Comparison of ENCODE assay signal across 1 cellular context in genomic region chr10:79181680-79182079, GRCh38.
TF ChIP-seq lines count a peak whose summit lies in the region.

No MANE protein-coding gene starts in this region.

TF ChIP-seq in K562, 482 proteins besides CTCF, POLR2A, EP300 and RAD21 (continued from another document):
- TF ChIP-seq ZBTB26 (CRISPR knock-in tag; IDR thresholded peaks at IDR 0.05) (0 out of 2 replicates have a peak, but pooled peaks have one; percentile 39), NCOA1 (IDR thresholded peaks at IDR 0.05; ENCODE audit: low read depth) (no peak), POLR2G (IDR thresholded peaks at IDR 0.05; ENCODE audit: low read depth, low read length) (peak; percentile 47), PTTG1 (tag; IDR thresholded peaks at IDR 0.05; ENCODE audit: low read depth) (no peak), ZFP1 (CRISPR knock-in tag; IDR thresholded peaks at IDR 0.05) (no peak), CXXC5 (CRISPR knock-in tag; IDR thresholded peaks at IDR 0.05) (peak; percentile 11; the same call in 1 of the 2 replicates), CHD7 (IDR thresholded peaks at IDR 0.05; ENCODE audit: low read depth, low read length) (no peak), TAF1 (IDR thresholded peaks at IDR 0.05; ENCODE audit: control insufficient read depth, extremely low read depth, insufficient read depth, low read length, severe bottlenecking) (no peak), ZNF282 (CRISPR knock-in tag; IDR thresholded peaks at IDR 0.05) (no peak), SPI1 (IDR thresholded peaks at IDR 0.05; ENCODE audit: borderline replicate concordance, low read depth, low read length) (no peak), PBX2 (CRISPR knock-in tag; IDR thresholded peaks at IDR 0.05; ENCODE audit: low read depth) (no peak), PBX2 (tag; conservative IDR thresholded peaks at IDR 0.05; ENCODE audit: low read depth) (no peak), HMGXB4 (CRISPR knock-in tag; IDR thresholded peaks at IDR 0.05) (no peak), JUNB (CRISPR knock-in tag; conservative IDR thresholded peaks at IDR 0.05) (0 out of 2 replicates have a peak, but pooled peaks have one; percentile 11), TBP (optimal IDR thresholded peaks at IDR 0.05; ENCODE audit: low read depth, low read length) (no peak), ARID4B (CRISPR knock-in tag; IDR thresholded peaks at IDR 0.05) (no peak)
